ENCODE assay signal across 9 cellular contexts in genomic region chr19:10593820-10594637, GRCh38. TPM values are rescaled to one million over a fixed set of nuclear protein-coding genes. Genes with fewer than 3 reads are reported as not detected.
DNase-seq lines count a peak whose midpoint lies in the region; ATAC-seq and TF ChIP-seq lines count a peak whose summit lies in the region.
"Had no signal": no experiment of that assay in that cellular context is flagged by ENCODE, and none has a peak within 500 bp of the region (broad histone marks: within the 10 kb centered on the region; RNA-seq: fewer than 3 reads in every experiment).

No MANE protein-coding gene starts in this region.

- no peak overlapping the region for H3K27ac Mint-ChIP-seq in CD4-positive, alpha-beta T cell
- peak overlapping the region; percentile 38 for H3K27ac Mint-ChIP-seq in neural progenitor cell

- no peak overlapping the region for H3K4me2 ChIP-seq in neural progenitor cell

- peaks cover 19% of the 10 kb centered on the region for H3K4me1 Mint-ChIP-seq in CD4-positive, alpha-beta T cell (ENCODE audit: low read depth)
- peaks cover 8% of the 10 kb centered on the region for H3K4me1 Mint-ChIP-seq in neural progenitor cell

- DNase-seq in CD4-positive, alpha-beta T cell: no peak
- DNase-seq in dedifferentiated amniotic fluid mesenchymal stem cell (ENCODE audit: extremely low spot score) (peak; percentile 42), neural progenitor cell (ENCODE audit: low spot score) (no peak), T-helper 2 cell (no peak), NCI-H1694 (lab: John Stamatoyannopoulos, UW) (no peak)
- DNase-seq: DMS79 had no signal

- H2AFZ ChIP-seq in neural progenitor cell (replicated peaks): no peak overlapping the region

- no peaks in the 10 kb centered on the region for H3K4me1 ChIP-seq in neural progenitor cell

- H3K27ac ChIP-seq in CD4-positive, alpha-beta T cell (ENCODE audit: low read depth, low read length): no peak overlapping the region
- no peak overlapping the region for H3K27ac ChIP-seq in neural progenitor cell

- POLR2A ChIA-PET in CD4-positive, alpha-beta T cell (lab: Charles Lee): interaction anchor here (1.0 kb wide), 1 partner anchor 9 kb away, joined by 4 read pairs; no protein-coding TSS in a partner anchor

- TF ChIP-seq CTCF in CD4-positive, alpha-beta T cell (IDR thresholded peaks at IDR 0.05): no peak
- no peak for TF ChIP-seq CTCF in neural progenitor cell (IDR thresholded peaks at IDR 0.05)

- H3K27me3 Mint-ChIP-seq in CD4-positive, alpha-beta T cell: no peaks in the 10 kb centered on the region
- H3K27me3 Mint-ChIP-seq in neural progenitor cell (ENCODE audit: insufficient read depth, low read depth): peaks cover 10% of the 10 kb centered on the region

- H4K20me1 ChIP-seq in neural progenitor cell (ENCODE audit: low read depth): no peaks in the 10 kb centered on the region

- no peak overlapping the region for H3K9ac ChIP-seq in neural progenitor cell

- CTCF ChIA-PET in CD4-positive, alpha-beta T cell (lab: Charles Lee): no interaction called here

- H3K27me3 ChIP-seq in CD4-positive, alpha-beta T cell (ENCODE audit: control insufficient read depth, insufficient read depth, low read length): no peaks in the 10 kb centered on the region
- H3K27me3 ChIP-seq in neural progenitor cell: no peaks in the 10 kb centered on the region

- no peaks in the 10 kb centered on the region for H3K9me3 Mint-ChIP-seq in CD4-positive, alpha-beta T cell
- H3K9me3 Mint-ChIP-seq in neural progenitor cell: no peaks in the 10 kb centered on the region

- no peaks in the 10 kb centered on the region for H3K36me3 Mint-ChIP-seq in CD4-positive, alpha-beta T cell (ENCODE audit: low read depth)
- H3K36me3 Mint-ChIP-seq in neural progenitor cell: no peaks in the 10 kb centered on the region

- H3K36me3 ChIP-seq in neural progenitor cell: no peaks in the 10 kb centered on the region

- no peak for ATAC-seq in CD4-positive, alpha-beta T cell (ENCODE audit: poor library complexity)
- ATAC-seq in HG03066 (IDR thresholded peaks at IDR 0.05; ENCODE audit: low read depth, unreplicated experiment) (peak; percentile 58), HG03469 (IDR thresholded peaks at IDR 0.05; ENCODE audit: unreplicated experiment) (no peak), HG03280 (IDR thresholded peaks at IDR 0.05; ENCODE audit: unreplicated experiment) (no peak)

- H3K9me3 ChIP-seq in CD4-positive, alpha-beta T cell (ENCODE audit: control insufficient read depth, low read length): no peaks in the 10 kb centered on the region
- no peaks in the 10 kb centered on the region for H3K9me3 ChIP-seq in neural progenitor cell (ENCODE audit: low read depth)

- no peaks in the 10 kb centered on the region for H3K79me2 ChIP-seq in neural progenitor cell (ENCODE audit: low read depth)

- H3K4me3 ChIP-seq in neural progenitor cell: no peak overlapping the region

- H3K4me3 Mint-ChIP-seq in CD4-positive, alpha-beta T cell: peak overlapping the region; percentile 27
- H3K4me3 Mint-ChIP-seq in neural progenitor cell: peak overlapping the region; percentile 58

- intact Hi-C loops in CD4-positive, alpha-beta T cell (cut with DNase I, micrococcal nuclease): no loop called here

- no peaks in the 10 kb centered on the region for H3F3A ChIP-seq in neural progenitor cell (ENCODE audit: low read depth)

RNA-seq across cellular contexts. Expression of gene AP1M2, which starts 6.9 kb away (rescaled TPM):
- under 1 TPM in 1 of 2 experiments, not detected in 1; 0.77 TPM for total RNA-seq in CD4-positive, alpha-beta T cell
- 3.6 and 3.9 TPM in 2 replicates for total RNA-seq in neural progenitor cell (ENCODE audit: low replicate concordance)

RNA-seq across cellular contexts. Expression of gene CDKN2D, which starts 25.2 kb away (rescaled TPM):
- 10 to 100 TPM; 83.3 to 84.0 TPM for total RNA-seq in CD4-positive, alpha-beta T cell
- total RNA-seq in neural progenitor cell (ENCODE audit: low replicate concordance): 3.4 and 4.4 TPM in 2 replicates

RNA-seq across cellular contexts. Expression of gene KRI1, which starts 28.2 kb away (rescaled TPM):
- total RNA-seq in CD4-positive, alpha-beta T cell: 10 to 100 TPM; 36.8 to 39.6 TPM
- total RNA-seq in neural progenitor cell (ENCODE audit: low replicate concordance): 16.4 and 27.4 TPM in 2 replicates

RNA-seq across cellular contexts. Expression of gene SLC44A2, which starts 31.3 kb away (rescaled TPM):
- 100 to 1,000 TPM; 151 to 168 TPM for total RNA-seq in CD4-positive, alpha-beta T cell
- 45.6 and 81.8 TPM in 2 replicates for total RNA-seq in neural progenitor cell (ENCODE audit: low replicate concordance)

RNA-seq across cellular contexts. Expression of gene ATG4D, which starts 50.3 kb away (rescaled TPM):
- total RNA-seq in CD4-positive, alpha-beta T cell: 10 to 100 TPM; 81.1 to 84.6 TPM
- 5.1 and 29.6 TPM in 2 replicates for total RNA-seq in neural progenitor cell (ENCODE audit: low replicate concordance)

Comparison
In these comparisons a context has a peak if more than half of its experiments do, and no peak if none do; other contexts are left out.
1. RNA of gene CDKN2D, which starts 25.2 kb away (total RNA-seq): 83.3 to 84.0 TPM in CD4-positive, alpha-beta T cell; 3.4 to 4.4 TPM in neural progenitor cell; every median in the first group is over 10 times any median in the second.